In the genomic region with DNA sequence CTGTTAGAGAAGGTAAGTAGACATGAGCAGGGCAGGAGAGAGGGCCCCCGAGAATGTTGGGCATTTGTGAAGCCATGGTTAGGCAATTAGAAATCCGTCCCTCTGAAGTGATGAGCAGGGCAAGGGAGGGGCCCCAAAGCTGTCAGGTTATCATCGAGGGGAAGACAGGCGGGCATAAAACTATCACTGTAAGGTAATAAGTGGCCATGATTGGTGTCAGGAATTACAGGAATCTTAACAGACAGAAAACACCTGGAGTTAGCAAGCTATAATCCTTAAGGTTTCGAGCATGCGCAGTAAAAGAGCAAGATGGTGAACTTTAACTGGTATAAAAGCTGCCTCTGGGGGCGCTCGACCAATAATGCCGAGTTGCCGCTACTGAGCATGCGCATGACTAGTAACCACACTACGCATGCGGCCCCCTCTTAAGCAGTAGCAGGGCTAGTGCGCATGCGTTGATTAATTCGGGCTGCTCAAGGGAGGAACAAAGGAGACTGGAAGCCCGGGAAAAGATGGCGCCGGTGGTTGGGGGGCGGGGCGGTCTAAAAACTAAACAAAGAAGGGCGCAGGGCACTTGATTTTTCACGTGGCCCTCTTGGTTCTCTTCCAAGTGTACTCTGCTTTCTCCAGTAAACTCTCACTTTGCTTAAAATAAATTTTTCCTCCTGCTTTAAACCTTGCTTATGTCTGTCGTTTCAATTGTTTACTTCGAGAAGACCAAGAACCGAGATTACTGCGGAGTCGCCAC, we compare ENCODE assay signal across 8 cellular contexts.
DNase-seq lines count a peak whose midpoint lies in the region; ATAC-seq lines count a peak whose summit lies in the region.

No MANE protein-coding gene starts in this region.

- ATAC-seq in GM18873 (IDR thresholded peaks at IDR 0.05; ENCODE audit: low FRiP score, unreplicated experiment) = peak; percentile 45
- ATAC-seq in HG03175 (IDR thresholded peaks at IDR 0.05; ENCODE audit: unreplicated experiment) = peak; percentile 41

- peak; percentile 96 for DNase-seq in AG08396 (ENCODE audit: low spot score)
- DNase-seq in NCI-H345 (lab: John Stamatoyannopoulos, UW) = peak; percentile 99
- peak; percentile 96 for DNase-seq in activated CD4-positive, CD25-positive, alpha-beta regulatory T cell treated with anti-CD3 and anti-CD28 coated beads, Interleukin-2, amount 50 U/mL, for 16 hours (ENCODE audit: low read depth, low spot score)
- peak; percentile 98 for DNase-seq in cerebellar cortex (ENCODE audit: low spot score)
- DNase-seq in islet precursor cell = peak; percentile 98
- DNase-seq in stimulated activated CD4-positive, alpha-beta T cell treated with anti-CD3 and anti-CD28 coated beads, Interleukin-12 subunit alpha, Interleukin-12 subunit beta, amount 100 ng/mL, for 4 hours = peak; percentile 93

Comparison
In these comparisons a context has a peak if more than half of its experiments do, and no peak if none do; other contexts are left out.
1. Peak in every context shown above with its lines: DNase-seq and ATAC-seq.